ENCODE assay signal across 8 cellular contexts in the genomic region with DNA sequence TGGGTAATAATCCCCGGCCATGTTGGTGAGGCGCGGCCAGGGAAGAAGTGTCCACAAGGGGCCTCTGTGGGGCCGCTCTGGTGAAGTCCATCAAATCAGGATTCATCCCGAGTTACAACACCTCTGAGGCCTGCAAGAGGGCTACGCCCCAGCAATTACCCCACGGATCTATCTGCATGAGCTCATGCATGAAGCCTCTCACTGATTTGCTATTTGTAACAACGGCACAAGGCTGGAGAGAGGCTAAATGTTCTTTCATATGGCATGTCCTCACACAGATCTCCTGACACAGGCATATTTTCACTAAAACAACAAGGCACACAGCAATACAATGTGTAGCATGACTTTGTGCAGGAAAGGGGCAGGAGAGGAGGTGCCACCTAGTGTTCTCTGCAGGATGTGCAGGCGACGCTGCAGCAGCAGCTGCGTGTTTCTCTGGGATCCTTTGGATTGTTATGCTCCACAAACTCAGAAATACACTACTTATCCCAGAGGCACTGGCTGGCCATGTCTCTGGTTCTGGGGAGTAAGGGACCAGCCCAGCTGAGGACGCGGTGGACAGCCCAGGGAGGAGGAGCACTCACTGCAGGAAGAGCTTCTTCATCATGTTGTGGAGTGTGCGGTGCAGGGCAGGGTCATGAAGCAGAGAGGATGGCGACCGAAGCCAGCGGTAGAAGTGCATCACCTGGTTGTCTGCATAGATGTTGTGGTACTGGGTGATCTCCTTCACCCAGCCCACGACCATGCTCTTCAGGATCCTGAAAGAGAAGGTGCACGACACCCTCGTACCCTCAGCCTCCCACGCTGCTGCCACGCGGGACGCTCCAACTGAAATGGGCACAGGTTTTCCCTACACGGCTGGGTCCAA. TPM values are rescaled to one million over a fixed set of nuclear protein-coding genes. Genes with fewer than 3 reads are reported as not detected.
A peak's percentile ranks its signal among the peaks of the same experiment; 100 is the strongest.
DNase-seq lines count a peak whose midpoint lies in the region; TF ChIP-seq lines count a peak whose summit lies in the region.
"Had no signal": no experiment of that assay in that cellular context is flagged by ENCODE, and none has a peak within 500 bp of the region (broad histone marks: within the 10 kb centered on the region; RNA-seq: fewer than 3 reads in every experiment).

No MANE protein-coding gene starts in this region.

- no peaks in the 10 kb centered on the region; the same call in 1 of the 2 replicates for H3K36me3 ChIP-seq in KMS-11 (ENCODE audit: insufficient read depth)
- peaks cover 0 to 60% of the 10 kb centered on the region in 2 donors for H3K36me3 ChIP-seq in vagina

- no peak for TF ChIP-seq POLR2A in vagina (IDR thresholded peaks at IDR 0.05)

- no peaks in the 10 kb centered on the region for H3K4me1 ChIP-seq in KMS-11 (ENCODE audit: low read depth, poor library complexity, severe bottlenecking)
- H3K4me1 ChIP-seq in vagina, result no peaks in the 10 kb centered on the region

- no peaks in the 10 kb centered on the region for H3K9me3 ChIP-seq in vagina

- no peak overlapping the region for H3K9ac ChIP-seq in KMS-11

- intact Hi-C loops in vagina (cut with DNase I), result no loop called here

- H3K4me3 ChIP-seq in KMS-11 (IDR thresholded peaks at IDR 0.05; ENCODE audit: insufficient read depth, low read depth, low read length), result no peak overlapping the region
- no peak overlapping the region for H3K4me3 ChIP-seq in astrocyte of the spinal cord (ENCODE audit: low read depth, low read length)
- no peak overlapping the region for H3K4me3 ChIP-seq in vagina

- H3K4me2 ChIP-seq in KMS-11, result no peak overlapping the region

- in situ Hi-C loops in astrocyte of the spinal cord (cut with HindIII; ENCODE audit: low sequenced_read_pairs), result no loop called here

- peak; percentile 50 for DNase-seq in ELR (ENCODE audit: low read depth)
- peak; percentile 51 for DNase-seq in astrocyte of the spinal cord (ENCODE audit: low read depth, low spot score)
- peak; percentile 71 for DNase-seq in kidney glomerular epithelial cell (lab: John Stamatoyannopoulos, UW)
- peak in 1 of 2 donors; percentile 94 for DNase-seq in vagina (ENCODE audit: extremely low spot score in 2 of 2)
- no peak for DNase-seq in activated CD8-positive, alpha-beta memory T cell treated with anti-CD3 and anti-CD28 coated beads, Interleukin-2, amount 50 U/mL, for 48 hours
- no peak for DNase-seq in NK-92 (lab: John Stamatoyannopoulos, UW; ENCODE audit: unreplicated experiment)

- H2AFZ ChIP-seq in KMS-11 (ENCODE audit: low read depth), result no peak overlapping the region

- TF ChIP-seq CTCF in KMS-11 (conservative IDR thresholded peaks at IDR 0.05; ENCODE audit: low read depth, low read length) (peak; percentile 59), astrocyte of the spinal cord (IDR thresholded peaks at IDR 0.05; ENCODE audit: low read depth, low read length) (peak; percentile 95), vagina (IDR thresholded peaks at IDR 0.05) (peak in 1 of 3 experiments; percentile 23)

- H3K27ac ChIP-seq in KMS-11 (no peak overlapping the region), vagina (peak overlapping the region; percentile 71)

- H3K27me3 ChIP-seq in KMS-11 (ENCODE audit: insufficient read depth, low read depth), result no peaks in the 10 kb centered on the region
- no peaks in the 10 kb centered on the region for H3K27me3 ChIP-seq in vagina

- H3K79me2 ChIP-seq in KMS-11 (ENCODE audit: insufficient read depth, low read depth), result no peaks in the 10 kb centered on the region

- H4K20me1 ChIP-seq in KMS-11 (ENCODE audit: insufficient read depth), result no peaks in the 10 kb centered on the region

RNA-seq across cellular contexts. Expression of a gene that starts 20.2 kb away (rescaled TPM):
- total RNA-seq in vagina, result not detected
- total RNA-seq: skeletal muscle tissue had no signal

RNA-seq across cellular contexts. Expression of a gene that starts 28.4 kb away (rescaled TPM):
- not detected for total RNA-seq in vagina

RNA-seq across cellular contexts. Expression of a gene that starts 48.4 kb away (rescaled TPM):
- total RNA-seq in vagina, result 56.7 TPM

RNA-seq across cellular contexts. Expression of a gene that starts 48.6 kb away (rescaled TPM):
- 15.0 TPM for total RNA-seq in vagina

Comparison
In these comparisons a context has a peak if more than half of its experiments do, and no peak if none do; other contexts are left out.
1. DNase-seq: peak in ELR (single experiment), astrocyte of the spinal cord (single experiment) and kidney glomerular epithelial cell (single experiment); none in activated CD8-positive, alpha-beta memory T cell treated with anti-CD3 and anti-CD28 coated beads, Interleukin-2, amount 50 U/mL, for 48 hours (single experiment) and NK-92 (single experiment).